ENCODE assay signal across 22 cellular contexts in genomic region chr16:89583197-89583894, GRCh38. TPM values are rescaled to one million over a fixed set of nuclear protein-coding genes. Genes with fewer than 3 reads are reported as not detected.
"Had no signal": no experiment of that assay in that cellular context is flagged by ENCODE, and none has a peak within 500 bp of the region (broad histone marks: within the 10 kb centered on the region; RNA-seq: fewer than 3 reads in every experiment).

No MANE protein-coding gene starts in this region.

- H3K27me3 ChIP-seq: ascending aorta, left lung, sigmoid colon, testis, uterus had no signal

- H3K36me3 ChIP-seq: ascending aorta, left lung, sigmoid colon, uterus had no signal

- DNase-seq: activated gamma-delta T cell treated with Interleukin-2 at 50 U/mL for 16 hours; activated T-cell treated with anti-CD3 and anti-CD28 coated beads, Interleukin-2, amount 50 U/mL, for 1 hour; central memory CD4-positive, alpha-beta T cell; dermis blood vessel endothelial cell; effector CD8-positive, alpha-beta T cell; erythroblast; foreskin fibroblast; immature natural killer cell; kidney glomerular epithelial cell; mammary epithelial cell; midbrain; sigmoid colon; stimulated activated CD4-positive, alpha-beta T cell treated with anti-CD3 and anti-CD28 coated beads, Interleukin-2, amount 100 ng/mL, for 48 hours; stimulated activated CD8-positive, alpha-beta memory T cell treated with anti-CD3 and anti-CD28 coated beads, Interleukin-4, amount 100 ng/mL, for 48 hours; stimulated activated naive B cell treated with anti-CD40 and anti-IgM and Interleukin-4, amounts not matched to agents 10 μg/mL and 1 μg/mL and 100 μg/mL, for 72 hours; testis; trophoblast cell; uterus had no signal

- H3K9me3 ChIP-seq: ascending aorta, left lung, sigmoid colon, testis, uterus had no signal

- H3K4me3 ChIP-seq: ascending aorta, left lung, sigmoid colon, testis, uterus had no signal

- H3K27ac ChIP-seq: ascending aorta, parathyroid adenoma, sigmoid colon, testis, uterus had no signal

- H3K9ac ChIP-seq: parathyroid adenoma had no signal

- H3K4me1 ChIP-seq: ascending aorta, parathyroid adenoma, sigmoid colon, testis, uterus had no signal

RNA-seq across cellular contexts. Expression of gene CPNE7, which starts 7.8 kb away (rescaled TPM):
- total RNA-seq: ascending aorta had no signal

RNA-seq across cellular contexts. Expression of gene DPEP1, which starts 30.1 kb away (rescaled TPM):
- total RNA-seq: ascending aorta, mammary epithelial cell, myocyte, sigmoid colon had no signal
